Comparison of ENCODE assay signal across 17 cellular contexts in genomic region chr4:39062499-39062898, GRCh38. TPM values are rescaled to one million over a fixed set of nuclear protein-coding genes. Genes with fewer than 3 reads are reported as not detected.
DNase-seq lines count a peak whose midpoint lies in the region; ATAC-seq and TF ChIP-seq lines count a peak whose summit lies in the region.
"Had no signal": no experiment of that assay in that cellular context is flagged by ENCODE, and none has a peak within 500 bp of the region (broad histone marks: within the 10 kb centered on the region; RNA-seq: fewer than 3 reads in every experiment).

No MANE protein-coding gene starts in this region.

- no peak for DNase-seq in WTC11 (ENCODE audit: low spot score)
- DNase-seq in retina = peak; percentile 49
- DNase-seq in activated CD4-positive, CD25-positive, alpha-beta regulatory T cell (lab: John Stamatoyannopoulos, UW) = no peak
- DNase-seq in SIG-M5 treated with dmso at 0.1 percent for 504 hours (lab: John Stamatoyannopoulos, UW; ENCODE audit: unreplicated experiment) = no peak
- DNase-seq in MCF 10A (ENCODE audit: unreplicated experiment) = no peak
- DNase-seq: activated CD8-positive, alpha-beta T cell treated with anti-CD3 and anti-CD28 coated beads, Interleukin-2, amount 10 ng/mL, durations not matched to agents 7 days and 5 days; cortex of kidney; NCI-H1436 treated with DMSO at 0.1 percent for 48 hours; NCI-H446; occipital lobe; stimulated activated naive B cell treated with anti-CD40 and anti-IgM and Interleukin-4, amounts not matched to agents 10 μg/mL and 1 μg/mL and 100 μg/mL, for 72 hours; upper lobe of right lung had no signal

- H3K9me3 Mint-ChIP-seq in WTC11 = no peaks in the 10 kb centered on the region
- H3K9me3 Mint-ChIP-seq in MCF 10A (ENCODE audit: unreplicated experiment) = no peaks in the 10 kb centered on the region
- H3K9me3 Mint-ChIP-seq: stimulated activated naive B cell treated with anti-CD40 and anti-IgM and Interleukin-4, amounts not matched to agents 10 μg/mL and 1 μg/mL and 100 μg/mL, for 72 hours had no signal

- BruUV-seq in MCF 10A (replicated peaks; lab: Mats Ljungman, UMichigan) = no TSS peak

- H3K9me3 ChIP-seq in iPS-18a (ENCODE audit: control insufficient read depth, low read depth, low read length) = no peaks in the 10 kb centered on the region
- H3K9me3 ChIP-seq: upper lobe of right lung had no signal

- POLR2A ChIA-PET in WTC11 (lab: Charles Lee) = no interaction called here
- POLR2A ChIA-PET in MCF 10A (lab: Yijun Ruan, JAX) = no interaction called here

- TF ChIP-seq CTCF in WTC11 (IDR thresholded peaks at IDR 0.05) = no peak
- no peak for TF ChIP-seq CTCF in MCF 10A (IDR thresholded peaks at IDR 0.05; ENCODE audit: unreplicated experiment)

- H3K9ac ChIP-seq in iPS-18a (ENCODE audit: low read length) = peak overlapping the region; percentile 4
- H3K9ac ChIP-seq: KMS-11 had no signal

- H3K36me3 ChIP-seq in iPS-18a (ENCODE audit: control insufficient read depth, low read depth, low read length) = no peaks in the 10 kb centered on the region
- H3K36me3 ChIP-seq: upper lobe of right lung had no signal

- CTCF ChIA-PET in WTC11 (lab: Charles Lee) (interaction anchor here (1.9 kb wide), 1 partner anchor 73 kb away, joined by 4 read pairs; no protein-coding TSS in a partner anchor), MCF 10A (lab: Yijun Ruan, JAX) (interaction anchor here (0.6 kb wide), 1 partner anchor 71 kb away, joined by 3 read pairs; no protein-coding TSS in a partner anchor)

- H3K4me1 Mint-ChIP-seq in WTC11 (peaks cover 32% of the 10 kb centered on the region), MCF 10A (ENCODE audit: insufficient read depth, unreplicated experiment) (peaks cover 23% of the 10 kb centered on the region)

- ATAC-seq in GM18511 (IDR thresholded peaks at IDR 0.05; ENCODE audit: unreplicated experiment) = peak; percentile 63
- ATAC-seq in WTC11 = peak; percentile 15
- ATAC-seq in HG03095 (IDR thresholded peaks at IDR 0.05; ENCODE audit: unreplicated experiment) = no peak
- ATAC-seq: activated CD8-positive, alpha-beta T cell treated with anti-CD3 and anti-CD28 coated beads, Interleukin-2, amount 10 ng/mL, durations not matched to agents 7 days and 5 days; stimulated activated naive B cell treated with anti-CD40 and anti-IgM and Interleukin-4, amounts not matched to agents 10 μg/mL and 1 μg/mL and 100 μg/mL, for 72 hours; upper lobe of right lung had no signal

- H3K27ac ChIP-seq in iPS-18a (ENCODE audit: low read length) = no peak overlapping the region
- H3K27ac ChIP-seq: KMS-11, upper lobe of right lung had no signal

- H3K27me3 Mint-ChIP-seq in WTC11 (ENCODE audit: low read depth) = no peaks in the 10 kb centered on the region
- no peaks in the 10 kb centered on the region for H3K27me3 Mint-ChIP-seq in MCF 10A (ENCODE audit: insufficient read depth, unreplicated experiment)
- H3K27me3 Mint-ChIP-seq: stimulated activated naive B cell treated with anti-CD40 and anti-IgM and Interleukin-4, amounts not matched to agents 10 μg/mL and 1 μg/mL and 100 μg/mL, for 72 hours had no signal

- H3K4me1 ChIP-seq in iPS-18a (ENCODE audit: control insufficient read depth, low read depth, low read length) = peaks cover 28% of the 10 kb centered on the region
- H3K4me1 ChIP-seq: upper lobe of right lung had no signal

- H3K36me3 Mint-ChIP-seq in WTC11 = no peaks in the 10 kb centered on the region
- H3K36me3 Mint-ChIP-seq in MCF 10A (ENCODE audit: insufficient read depth, unreplicated experiment) = no peaks in the 10 kb centered on the region

- H3K27ac Mint-ChIP-seq in WTC11 = peak overlapping the region; percentile 50; the same call in 1 of the 2 replicates
- H3K27ac Mint-ChIP-seq in MCF 10A (ENCODE audit: low read depth, unreplicated experiment) = no peak overlapping the region
- H3K27ac Mint-ChIP-seq: activated CD8-positive, alpha-beta T cell treated with anti-CD3 and anti-CD28 coated beads, Interleukin-2, amount 10 ng/mL, durations not matched to agents 7 days and 5 days; stimulated activated naive B cell treated with anti-CD40 and anti-IgM and Interleukin-4, amounts not matched to agents 10 μg/mL and 1 μg/mL and 100 μg/mL, for 72 hours had no signal

- H3K4me3 Mint-ChIP-seq in WTC11 = peak overlapping the region; percentile 57
- H3K4me3 Mint-ChIP-seq in MCF 10A (ENCODE audit: unreplicated experiment) = no peak overlapping the region
- H3K4me3 Mint-ChIP-seq: activated CD8-positive, alpha-beta T cell treated with anti-CD3 and anti-CD28 coated beads, Interleukin-2, amount 10 ng/mL, durations not matched to agents 7 days and 5 days had no signal

- intact Hi-C loops in MCF 10A (cut with micrococcal nuclease) = no loop called here

- H3K27me3 ChIP-seq in iPS-18a (ENCODE audit: control insufficient read depth, insufficient read depth, low read length) = no peaks in the 10 kb centered on the region
- H3K27me3 ChIP-seq: upper lobe of right lung had no signal

- peak overlapping the region; percentile 49 for H3K4me3 ChIP-seq in iPS-18a (ENCODE audit: low read length)
- H3K4me3 ChIP-seq: lung, upper lobe of right lung had no signal

TF ChIP-seq in WTC11, 78 proteins besides CTCF, POLR2A, EP300 and RAD21:
- no peak for TF ChIP-seq ZBTB43 (CRISPR knock-in tag; IDR thresholded peaks at IDR 0.05)
- no peak for TF ChIP-seq ZMAT4 (CRISPR knock-in tag; IDR thresholded peaks at IDR 0.05)
- TF ChIP-seq NFATC4 (CRISPR knock-in tag; IDR thresholded peaks at IDR 0.05) = no peak
TF ChIP-seq in WTC11: peak in this region for 0.

RNA-seq across cellular contexts. Expression of gene KLHL5, which starts 0.5 kb away (rescaled TPM):
- total RNA-seq in WTC11 (2021) (18.9 to 21.9 TPM (median 21.1 TPM) in 3 replicates), MCF 10A (2022) (59.2 and 67.7 TPM in 2 replicates)

RNA-seq across cellular contexts. Expression of gene TMEM156, which starts 30.3 kb away (rescaled TPM):
- total RNA-seq in WTC11 (2021) = 0.24 TPM in 1 of 3 replicates, not detected in the others
- total RNA-seq in MCF 10A (2022) = 5.3 and 7.0 TPM in 2 replicates
